Comparison of ENCODE assay signal across 8 cellular contexts in genomic region chr1:19651141-19651737, GRCh38. TPM values are rescaled to one million over a fixed set of nuclear protein-coding genes. Genes with fewer than 3 reads are reported as not detected.
DNase-seq lines count a peak whose midpoint lies in the region; ATAC-seq and TF ChIP-seq lines count a peak whose summit lies in the region.

No MANE protein-coding gene starts in this region.

- no peak overlapping the region for H3K27ac Mint-ChIP-seq in activated naive CD8-positive, alpha-beta T cell treated with anti-CD3 and anti-CD28 coated beads, Interleukin-2, amount 50 U/mL, for 24 hours

- no peaks in the 10 kb centered on the region for H3K36me3 ChIP-seq in cardiac muscle cell

- peaks cover 31% of the 10 kb centered on the region for H3K4me1 Mint-ChIP-seq in activated naive CD8-positive, alpha-beta T cell treated with anti-CD3 and anti-CD28 coated beads, Interleukin-2, amount 50 U/mL, for 24 hours

- H3K4me1 ChIP-seq in cardiac muscle cell (ENCODE audit: low read depth): no peaks in the 10 kb centered on the region

- intact Hi-C loops in posterior vena cava (cut with DNase I): loop anchor here (5.0 to 10.0 kb wide), 3 partner anchors 254 to 396 kb away; partner anchors contain the start of genes EMC1 (in 1 of the 2) and MRTO4 (in 1 of the 2)

- no peaks in the 10 kb centered on the region for H3K27me3 Mint-ChIP-seq in activated naive CD8-positive, alpha-beta T cell treated with anti-CD3 and anti-CD28 coated beads, Interleukin-2, amount 50 U/mL, for 24 hours

- peak; percentile 73 for TF ChIP-seq CTCF in cardiac muscle cell (IDR thresholded peaks at IDR 0.05; ENCODE audit: low read depth, low read length)

- no peaks in the 10 kb centered on the region for H3K9me3 ChIP-seq in cardiac muscle cell (ENCODE audit: low read depth)

- H3K27ac ChIP-seq in cardiac muscle cell: no peak overlapping the region

- ATAC-seq in activated naive CD8-positive, alpha-beta T cell treated with anti-CD3 and anti-CD28 coated beads, Interleukin-2, amount 50 U/mL, for 24 hours: peak; percentile 67
- ATAC-seq in HG02938 (IDR thresholded peaks at IDR 0.05; ENCODE audit: unreplicated experiment) (no peak), GM18511 (IDR thresholded peaks at IDR 0.05; ENCODE audit: unreplicated experiment) (no peak)

- H3K27me3 ChIP-seq in cardiac muscle cell: peaks cover 14% of the 10 kb centered on the region

- H3K4me3 Mint-ChIP-seq in activated naive CD8-positive, alpha-beta T cell treated with anti-CD3 and anti-CD28 coated beads, Interleukin-2, amount 50 U/mL, for 24 hours: no peak overlapping the region

- DNase-seq in activated T-cell treated with anti-CD3 and anti-CD28 coated beads for 48 hours (ENCODE audit: low read depth) (peak; percentile 50), activated T-cell treated with anti-CD3 and anti-CD28 coated beads for 4 hours (no peak), NOMO-1 treated with DMSO at 0.1 percent for 48 hours (lab: John Stamatoyannopoulos, UW; ENCODE audit: unreplicated experiment) (peak; percentile 35), cardiac muscle cell (ENCODE audit: low read depth in 1 of 2, low spot score in 1 of 2) (peak; percentile 70 to 72), posterior vena cava (ENCODE audit: low spot score) (peak; percentile 85)
- DNase-seq in activated naive CD8-positive, alpha-beta T cell treated with anti-CD3 and anti-CD28 coated beads, Interleukin-2, amount 50 U/mL, for 24 hours: peak; percentile 54

- no peak overlapping the region for H3K4me3 ChIP-seq in cardiac muscle cell

- H3K9me3 Mint-ChIP-seq in activated naive CD8-positive, alpha-beta T cell treated with anti-CD3 and anti-CD28 coated beads, Interleukin-2, amount 50 U/mL, for 24 hours: no peaks in the 10 kb centered on the region

- H3K36me3 Mint-ChIP-seq in activated naive CD8-positive, alpha-beta T cell treated with anti-CD3 and anti-CD28 coated beads, Interleukin-2, amount 50 U/mL, for 24 hours (ENCODE audit: low read depth): no peaks in the 10 kb centered on the region

RNA-seq across cellular contexts. Expression of gene NBL1, which starts 7.1 kb away (rescaled TPM):
- total RNA-seq in cardiac muscle cell: 1.4 and 3.3 TPM in 2 replicates
- 1.9 and 3.3 TPM in 2 replicates for polyA plus RNA-seq in cardiac muscle cell
- total RNA-seq in posterior vena cava: 100 to 1,000 TPM; 137 to 186 TPM

RNA-seq across cellular contexts. Expression of gene HTR6, which starts 13.4 kb away (rescaled TPM):
- total RNA-seq in cardiac muscle cell (not detected in 2 replicates), posterior vena cava (not detected)
- polyA plus RNA-seq in cardiac muscle cell: not detected in 2 replicates

Comparison
In these comparisons a context has a peak if more than half of its experiments do, and no peak if none do; other contexts are left out.
1. RNA of gene NBL1, which starts 7.1 kb away (total RNA-seq): 137 to 186 TPM in posterior vena cava; 1.4 to 3.3 TPM in cardiac muscle cell; every median in the first group is over 10 times any median in the second.